ENCODE assay signal across 18 cellular contexts in the genomic region with DNA sequence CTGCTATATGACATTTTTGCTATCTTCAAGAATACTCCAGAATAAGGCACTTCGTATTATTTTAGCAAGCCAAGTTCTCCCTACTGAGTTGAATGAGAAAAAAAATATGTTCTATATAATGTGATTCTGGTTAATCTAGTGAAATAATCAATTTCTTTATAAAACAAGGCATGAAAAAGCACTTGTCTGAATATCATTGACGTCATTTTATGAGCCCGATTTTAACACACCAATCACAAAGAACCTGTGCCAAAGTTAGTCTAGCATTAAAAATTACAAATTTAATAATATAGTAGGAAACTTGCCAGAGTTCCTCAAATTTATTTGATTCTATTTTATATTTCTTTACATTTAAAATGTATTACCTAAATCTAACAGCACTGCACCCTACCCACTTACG.
DNase-seq lines count a peak whose midpoint lies in the region; FAIRE-seq and TF ChIP-seq lines count a peak whose summit lies in the region.
"Had no signal": no experiment of that assay in that cellular context is flagged by ENCODE, and none has a peak within 500 bp of the region (broad histone marks: within the 10 kb centered on the region; RNA-seq: fewer than 3 reads in every experiment).

No MANE protein-coding gene starts in this region.

- H3K4me3 Mint-ChIP-seq in H9, result no peak overlapping the region; a peak in 1 of 5 replicates
- H3K4me3 Mint-ChIP-seq: B cell; CD4-positive, alpha-beta T cell; HFFc6 had no signal

- intact Hi-C loops in sigmoid colon (cut with DNase I), result no loop called here

- H3K36me3 ChIP-seq in HUES64 (ENCODE audit: insufficient read depth, low read length) (no peaks in the 10 kb centered on the region), sigmoid colon (peaks cover 0 to 5% (median 0%) of the 10 kb centered on the region in 4 donors)
- H3K36me3 ChIP-seq: HAP-1 had no signal

- TF ChIP-seq POLR2A in sigmoid colon (IDR thresholded peaks at IDR 0.05), result no peak

- no peak overlapping the region for H3K56ac ChIP-seq in H9 (ENCODE audit: insufficient read length, low read depth, low read length)

- H2BK120ac ChIP-seq in H9 (ENCODE audit: low read depth, low read length, poor library complexity, severe bottlenecking), result no peak overlapping the region

- H4K91ac ChIP-seq in H9 (ENCODE audit: insufficient read length, low read depth, low read length), result no peak overlapping the region

- H3K23me2 ChIP-seq in H9 (ENCODE audit: insufficient read length, low read depth, low read length, poor library complexity, severe bottlenecking), result no peaks in the 10 kb centered on the region

- no peaks in the 10 kb centered on the region for H3K79me1 ChIP-seq in H9 (ENCODE audit: insufficient read depth, low read depth, low read length, poor library complexity, severe bottlenecking)

- H3T11ph ChIP-seq in H9 (ENCODE audit: low read length), result no peak overlapping the region

- no peaks in the 10 kb centered on the region for H3K9me3 ChIP-seq in H9 (ENCODE audit: control insufficient read depth, low read depth, low read length)
- H3K9me3 ChIP-seq in HUES64 (ENCODE audit: insufficient read depth, low read depth, low read length), result no peaks in the 10 kb centered on the region
- H3K9me3 ChIP-seq in sigmoid colon, result no peaks in the 10 kb centered on the region
- H3K9me3 ChIP-seq: HAP-1 had no signal

- H3K4me2 ChIP-seq in H9 (ENCODE audit: insufficient read depth, insufficient read length, low read length), result no peak overlapping the region

- H2BK15ac ChIP-seq in H9 (ENCODE audit: low read depth, low read length), result no peak overlapping the region

- FAIRE-seq in endometrium (lab: Jason Lieb, UNC), result peak; percentile 35
- FAIRE-seq: A204.1, HTR-8/SVneo had no signal

- H3K4me3 ChIP-seq in HUES64 (ENCODE audit: low read length) (no peak overlapping the region), sigmoid colon (no peak overlapping the region)
- H3K4me3 ChIP-seq: GM23248, HAP-1 had no signal

- no peaks in the 10 kb centered on the region; a peak in 1 of 5 replicates for H3K9me3 Mint-ChIP-seq in H9
- H3K9me3 Mint-ChIP-seq: CD4-positive, alpha-beta T cell; HFFc6 had no signal

- no peak overlapping the region for H3K27ac ChIP-seq in H9 (ENCODE audit: insufficient read length, low read depth, low read length)
- peak overlapping the region; percentile 53 for H3K27ac ChIP-seq in HUES64 (ENCODE audit: low read depth, low read length)
- peak overlapping the region in 3 of 4 donors; percentile 8 to 45 (median 32) for H3K27ac ChIP-seq in sigmoid colon
- H3K27ac ChIP-seq: GM23248 had no signal

- no peaks in the 10 kb centered on the region; a peak in 1 of 7 replicates for H3K36me3 Mint-ChIP-seq in H9 (ENCODE audit: insufficient read depth in 1 of 3, low read depth in 3 of 3)

- H3K18ac ChIP-seq in H9 (ENCODE audit: insufficient read length, low read depth, low read length), result no peak overlapping the region

- no peak overlapping the region for H2AFZ ChIP-seq in H9 (ENCODE audit: low read length)
- H2AFZ ChIP-seq: GM23248 had no signal

- peaks cover 2% of the 10 kb centered on the region; the same call in 1 of the 2 replicates for H3K4me1 ChIP-seq in H9 (ENCODE audit: insufficient read depth, low read length)
- peaks cover 51% of the 10 kb centered on the region for H3K4me1 ChIP-seq in HUES64 (ENCODE audit: insufficient read depth, low read length)
- H3K4me1 ChIP-seq in sigmoid colon, result peaks cover 0 to 55% (median 37%) of the 10 kb centered on the region in 4 donors

- WGBS in H9 (ENCODE audit: extremely low coverage, insufficient read length, low lambda C conversion rate), result no CpG with 5 or more reads among the region's 4 CpGs
- 50% methylated on average over 2 of the region's 4 CpGs for WGBS in HUES64
- 93 to 94% methylated on average over 4 of the region's 4 CpGs for WGBS in sigmoid colon, 2 donors

- no peak for TF ChIP-seq EP300 in sigmoid colon (IDR thresholded peaks at IDR 0.05)

- no peak overlapping the region for H4K8ac ChIP-seq in H9 (replicated peaks; ENCODE audit: insufficient read length, low read depth, low read length)

- H4K5ac ChIP-seq in H9 (ENCODE audit: insufficient read length, low read depth, low read length), result no peak overlapping the region

- H2BK5ac ChIP-seq in H9 (ENCODE audit: insufficient read length, low read length), result no peak overlapping the region

- H3K23ac ChIP-seq in H9 (ENCODE audit: insufficient read length, low read depth, low read length), result no peak overlapping the region

- TF ChIP-seq CTCF in H9 (conservative IDR thresholded peaks at IDR 0.05) (no peak), sigmoid colon (IDR thresholded peaks at IDR 0.05) (no peak)

- no peak overlapping the region for H2AK5ac ChIP-seq in H9 (ENCODE audit: insufficient read length, low read length)

- no peaks in the 10 kb centered on the region for H3K79me2 ChIP-seq in H9 (ENCODE audit: insufficient read depth, low read length)

- H3K9ac ChIP-seq in H9 (ENCODE audit: extremely low read depth, insufficient read length, low read length) (no peak overlapping the region), HUES64 (ENCODE audit: low read depth, low read length) (no peak overlapping the region)
- H3K9ac ChIP-seq: GM23248 had no signal

- H3K27me3 Mint-ChIP-seq in H9 (ENCODE audit: low read depth), result peaks cover 14% of the 10 kb centered on the region
- H3K27me3 Mint-ChIP-seq: B cell; CD4-positive, alpha-beta T cell had no signal

- H2BK20ac ChIP-seq in H9 (ENCODE audit: low read depth, low read length, poor library complexity, severe bottlenecking), result no peak overlapping the region

- peaks cover 41 to 56% of the 10 kb centered on the region in 2 experiments for H3K4me1 Mint-ChIP-seq in H9
- H3K4me1 Mint-ChIP-seq: B cell had no signal

- peak overlapping the region in 2 of 3 experiments; percentile 59 to 93; a peak in 2 of 7 replicates for H3K27ac Mint-ChIP-seq in H9
- H3K27ac Mint-ChIP-seq: B cell; CD4-positive, alpha-beta T cell; HFFc6 had no signal

- DNase-seq in H9, result no peak
- DNase-seq in sigmoid colon, result no peak
- no peak for DNase-seq in central memory CD4-positive, alpha-beta T cell
- DNase-seq in Kasumi-1 (lab: John Stamatoyannopoulos, UW), result no peak
- no peak for DNase-seq in midbrain (lab: John Stamatoyannopoulos, UW)
- DNase-seq: C1 segment of cervical spinal cord; Calu3; CD4-positive, alpha-beta T cell; DMS 273 treated with DMSO at 0.1 percent for 48 hours; HFFc6; IMR-90 had no signal

- no peak overlapping the region for H3K4ac ChIP-seq in H9 (ENCODE audit: low read depth, low read length)

- H3K14ac ChIP-seq in H9 (ENCODE audit: insufficient read depth, low read length), result no peak overlapping the region

- H2BK12ac ChIP-seq in H9 (ENCODE audit: insufficient read length, low read depth, low read length), result no peak overlapping the region

- H3K27me3 ChIP-seq in H9 (ENCODE audit: insufficient read depth, low read length) (no peaks in the 10 kb centered on the region), HUES64 (ENCODE audit: insufficient read depth, low read length) (0 out of 2 replicates have a peak, but pooled peaks cover 4% of the 10 kb centered on the region), sigmoid colon (no peaks in the 10 kb centered on the region)

- peaks cover 3% of the 10 kb centered on the region for H4K20me1 ChIP-seq in H9 (ENCODE audit: control insufficient read depth, insufficient read depth, insufficient read length)
